In genomic region chr1:194164755-194165154, GRCh38 we compare ENCODE assay signal across 36 cellular contexts.
"Had no signal": no experiment of that assay in that cellular context is flagged by ENCODE, and none has a peak within 500 bp of the region (broad histone marks: within the 10 kb centered on the region; RNA-seq: fewer than 3 reads in every experiment).

No MANE protein-coding gene starts in this region.

- H3K27ac ChIP-seq: adrenal gland, body of pancreas, brain microvascular endothelial cell, breast epithelium, WERI-Rb-1 had no signal

- H3K27me3 ChIP-seq: adrenal gland, body of pancreas, brain microvascular endothelial cell, breast epithelium had no signal

- FAIRE-seq: astrocyte had no signal

- H3K9me3 ChIP-seq: body of pancreas, breast epithelium had no signal

- H3K4me1 ChIP-seq: adrenal gland, body of pancreas, breast epithelium had no signal

- DNase-seq: activated CD4-positive, alpha-beta memory T cell treated with anti-CD3 and anti-CD28 coated beads, Interleukin-2, amount 10 ng/mL, durations not matched to agents 7 days and 5 days; activated CD4-positive, alpha-beta T cell treated with anti-CD3 and anti-CD28 coated beads for 1 hour; activated CD4-positive, alpha-beta T cell treated with anti-CD3 and anti-CD28 coated beads for 36 hours; activated CD4-positive, alpha-beta T cell treated with anti-CD3 and anti-CD28 coated beads for 48 hours; activated CD4-positive, alpha-beta T cell treated with anti-CD3 and anti-CD28 coated beads, Interleukin-2, amount 10 ng/mL, durations not matched to agents 7 days and 5 days; activated CD4-positive, alpha-beta T cell treated with anti-CD3 and anti-CD28 coated beads, Interleukin-2, amount 50 U/mL, for 48 hours; activated CD4-positive, CD25-positive, alpha-beta regulatory T cell; activated CD8-positive, alpha-beta memory T cell treated with anti-CD3 and anti-CD28 coated beads for 24 hours; activated CD8-positive, alpha-beta memory T cell treated with anti-CD3 and anti-CD28 coated beads, Interleukin-2, amount 10 ng/mL, durations not matched to agents 7 days and 5 days; activated CD8-positive, alpha-beta memory T cell treated with anti-CD3 and anti-CD28 coated beads, Interleukin-2, amount 50 U/mL, for 48 hours; activated CD8-positive, alpha-beta T cell treated with anti-CD3 and anti-CD28 coated beads, Interleukin-2, amount 10 ng/mL, durations not matched to agents 7 days and 5 days; activated effector memory CD4-positive, alpha-beta T cell treated with anti-CD3 and anti-CD28 coated beads, Interleukin-2, amount 50 U/mL, for 16 hours; activated gamma-delta T cell treated with Interleukin-2 at 50 U/mL for 16 hours; activated naive CD4-positive, alpha-beta T cell; activated naive CD4-positive, alpha-beta T cell treated with anti-CD3 and anti-CD28 coated beads for 36 hours; activated naive CD4-positive, alpha-beta T cell treated with anti-CD3 and anti-CD28 coated beads, Interleukin-2, amount 50 U/mL, for 16 hours; activated naive CD8-positive, alpha-beta T cell treated with anti-CD3 and anti-CD28 coated beads for 36 hours; activated T-cell treated with anti-CD3 and anti-CD28 coated beads, Interleukin-2, amount 50 U/mL, for 1 hour; activated T-cell treated with anti-CD3 and anti-CD28 coated beads, Interleukin-2, amount 50 U/mL, for 4 hours; activated T-cell treated with anti-CD3 and anti-CD28 coated beads, Interleukin-2, amount 50 U/mL, for 72 hours; adrenal gland; amniotic stem cell; aorta; body of pancreas; brain microvascular endothelial cell; central memory CD4-positive, alpha-beta T cell; T-helper 1 cell; T-helper 2 cell; T-helper 9 cell; WERI-Rb-1 had no signal

- ATAC-seq: activated CD4-positive, alpha-beta T cell treated with anti-CD3 and anti-CD28 coated beads for 36 hours; activated CD4-positive, CD25-positive, alpha-beta regulatory T cell treated with anti-CD3 and anti-CD28 coated beads, Interleukin-2, amount 50 U/mL, for 24 hours; activated CD8-positive, alpha-beta memory T cell treated with anti-CD3 and anti-CD28 coated beads, Interleukin-2, amount 10 ng/mL, durations not matched to agents 7 days and 5 days; activated CD8-positive, alpha-beta T cell treated with anti-CD3 and anti-CD28 coated beads, Interleukin-2, amount 10 ng/mL, durations not matched to agents 7 days and 5 days; activated naive CD4-positive, alpha-beta T cell treated with anti-CD3 and anti-CD28 coated beads, Interleukin-2, amount 50 U/mL, for 72 hours; activated T-cell treated with anti-CD3 and anti-CD28 coated beads, Interleukin-2, amount 50 U/mL, for 4 hours; activated T-cell treated with anti-CD3 and anti-CD28 coated beads, Interleukin-2, amount 50 U/mL, for 72 hours; activated T-helper 17 cell treated with anti-CD3 and anti-CD28 coated beads, Interleukin-2, amount 50 U/mL, for 72 hours; body of pancreas; WTC11 had no signal

- H3K4me3 ChIP-seq: adrenal gland, body of pancreas, breast epithelium had no signal

- H3K36me3 ChIP-seq: adrenal gland, brain microvascular endothelial cell, breast epithelium, WERI-Rb-1 had no signal
